ENCODE assay signal across 16 cellular contexts in the genomic region with DNA sequence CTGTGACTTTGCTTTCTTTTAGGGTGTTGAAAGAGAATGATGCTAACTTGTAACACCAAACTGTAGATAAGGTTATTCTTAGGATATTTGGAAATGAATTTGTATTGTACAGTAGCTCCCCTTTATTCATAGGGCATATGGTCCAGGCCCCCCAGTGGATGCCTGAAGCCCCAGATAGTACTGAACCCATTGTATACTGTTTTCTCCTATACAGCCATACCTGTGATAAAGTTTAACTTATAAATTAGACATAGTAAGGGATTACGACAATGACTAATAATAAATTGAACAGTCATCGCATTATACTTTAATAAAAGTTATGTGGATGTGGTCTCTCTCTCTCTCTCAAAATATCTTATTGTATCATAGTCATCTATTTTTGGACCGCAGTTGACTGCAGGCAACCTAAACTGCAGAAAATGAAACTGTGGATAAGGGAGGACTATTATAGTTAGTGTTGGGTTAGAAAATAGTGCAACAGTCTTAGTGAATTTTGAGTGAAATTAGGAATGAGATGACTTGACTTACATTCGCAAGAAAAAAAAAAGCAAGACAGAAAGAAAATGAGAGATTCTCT.
DNase-seq lines count a peak whose midpoint lies in the region; ATAC-seq and TF ChIP-seq lines count a peak whose summit lies in the region.
"Had no signal": no experiment of that assay in that cellular context is flagged by ENCODE, and none has a peak within 500 bp of the region (broad histone marks: within the 10 kb centered on the region; RNA-seq: fewer than 3 reads in every experiment).

No MANE protein-coding gene starts in this region.

- H3K4me3 ChIP-seq in heart left ventricle (no peak overlapping the region), right atrium auricular region (no peak overlapping the region), MM.1S (ENCODE audit: low read length) (no peak overlapping the region)
- H3K4me3 ChIP-seq: BLaER1, GM12878, GM23248 had no signal

- peak overlapping the region; percentile 27; the same call in 1 of the 2 replicates for H3K4me2 ChIP-seq in MM.1S (ENCODE audit: low read depth, low read length)
- H3K4me2 ChIP-seq: BLaER1 had no signal

- H3K4me3 Mint-ChIP-seq in CD4-positive, alpha-beta T cell, result no peak overlapping the region

- H3K4me1 ChIP-seq in heart left ventricle, result peaks cover 0 to 14% (median 2%) of the 10 kb centered on the region in 12 donors
- peaks cover 0 to 14% of the 10 kb centered on the region in 2 donors for H3K4me1 ChIP-seq in right atrium auricular region
- H3K4me1 ChIP-seq in MM.1S (ENCODE audit: low read length), result peaks cover 12% of the 10 kb centered on the region; the same call in 1 of the 2 replicates
- H3K4me1 ChIP-seq: BLaER1 had no signal

- H3K9me3 Mint-ChIP-seq in CD4-positive, alpha-beta T cell, result no peaks in the 10 kb centered on the region

- POLR2A ChIA-PET in CD4-positive, alpha-beta T cell (lab: Charles Lee), result no interaction called here

- intact Hi-C loops in heart left ventricle (cut with DNase I), result no loop called here
- intact Hi-C loops in CD4-positive, alpha-beta T cell (cut with DNase I, micrococcal nuclease), result no loop called here

- no peaks in the 10 kb centered on the region for H3K27me3 Mint-ChIP-seq in CD4-positive, alpha-beta T cell

- H3K9ac ChIP-seq in MM.1S (ENCODE audit: low read length), result no peak overlapping the region
- H3K9ac ChIP-seq: BLaER1, GM23248 had no signal

- no peaks in the 10 kb centered on the region for H3K79me2 ChIP-seq in MM.1S (ENCODE audit: low read length)

- ATAC-seq in heart left ventricle, result peak; percentile 60 to 78 (median 69)
- ATAC-seq in SK-N-SH treated with all-trans-retinoic acid at 6 μM for 48 hours, result 0 out of 3 replicates have a peak, but pooled peaks have one; percentile 25
- ATAC-seq in CD4-positive, alpha-beta T cell (ENCODE audit: poor library complexity), result no peak
- ATAC-seq: GM12878 had no signal

- no peaks in the 10 kb centered on the region for H3K9me3 ChIP-seq in heart left ventricle
- no peaks in the 10 kb centered on the region for H3K9me3 ChIP-seq in right atrium auricular region
- H3K9me3 ChIP-seq in MM.1S (replicated peaks; ENCODE audit: insufficient read depth, low read length), result no peaks in the 10 kb centered on the region
- no peaks in the 10 kb centered on the region for H3K9me3 ChIP-seq in CD4-positive, alpha-beta T cell (ENCODE audit: control insufficient read depth, low read length)
- H3K9me3 ChIP-seq: BLaER1 had no signal

- no peaks in the 10 kb centered on the region for H3F3A ChIP-seq in MM.1S (ENCODE audit: insufficient read depth, low read length)

- no peaks in the 10 kb centered on the region for H3K4me1 Mint-ChIP-seq in CD4-positive, alpha-beta T cell (ENCODE audit: low read depth)

- TF ChIP-seq CTCF in heart left ventricle (IDR thresholded peaks at IDR 0.05) (no peak), right atrium auricular region (IDR thresholded peaks at IDR 0.05) (no peak), MM.1S (IDR thresholded peaks at IDR 0.05; ENCODE audit: low read length) (no peak)
- TF ChIP-seq CTCF in CD4-positive, alpha-beta T cell (IDR thresholded peaks at IDR 0.05), result no peak

- 50 to 60% (median 55%) methylated on average over 4 of the region's 4 CpGs for WGBS in heart left ventricle, 4 donors

- H3K36me3 Mint-ChIP-seq in CD4-positive, alpha-beta T cell (ENCODE audit: low read depth), result no peaks in the 10 kb centered on the region

- DNase-seq in heart left ventricle (no peak), right atrium auricular region (ENCODE audit: low spot score) (no peak), MM.1S (peak; percentile 7), myocyte (ENCODE audit: low read depth) (peak; percentile 75), D341Med (ENCODE audit: low spot score) (no peak)
- no peak for DNase-seq in CD4-positive, alpha-beta T cell
- no peak for DNase-seq in activated CD4-positive, CD25-positive, alpha-beta regulatory T cell (lab: John Stamatoyannopoulos, UW)
- DNase-seq: 8988T, AML-193, DMS 273 treated with DMSO at 0.1 percent for 48 hours, GM23248, H7 had no signal

- H3K27ac Mint-ChIP-seq in CD4-positive, alpha-beta T cell, result no peak overlapping the region

- H2AFZ ChIP-seq in MM.1S (ENCODE audit: low read length), result no peak overlapping the region
- H2AFZ ChIP-seq: GM23248 had no signal

- H3K27me3 ChIP-seq in heart left ventricle (no peaks in the 10 kb centered on the region), right atrium auricular region (no peaks in the 10 kb centered on the region), MM.1S (replicated peaks; ENCODE audit: insufficient read depth, low read length) (no peaks in the 10 kb centered on the region)
- H3K27me3 ChIP-seq in CD4-positive, alpha-beta T cell (ENCODE audit: control insufficient read depth, insufficient read depth, low read length), result no peaks in the 10 kb centered on the region
- H3K27me3 ChIP-seq: BLaER1 had no signal

- peak overlapping the region in 7 of 12 donors; percentile 21 to 62 (median 38) for H3K27ac ChIP-seq in heart left ventricle
- H3K27ac ChIP-seq in right atrium auricular region, result peak overlapping the region in 1 of 2 donors; percentile 37
- no peak overlapping the region for H3K27ac ChIP-seq in MM.1S (ENCODE audit: low read length)
- no peak overlapping the region for H3K27ac ChIP-seq in CD4-positive, alpha-beta T cell (ENCODE audit: low read depth, low read length)
- H3K27ac ChIP-seq: BLaER1, GM23248, HL-60 had no signal

- H3K36me3 ChIP-seq in heart left ventricle (peaks cover 0 to 12% (median 0%) of the 10 kb centered on the region in 9 donors), right atrium auricular region (no peaks in the 10 kb centered on the region), MM.1S (replicated peaks; ENCODE audit: insufficient read depth, low read length) (no peaks in the 10 kb centered on the region)
- H3K36me3 ChIP-seq: BLaER1 had no signal

- CTCF ChIA-PET in CD4-positive, alpha-beta T cell (lab: Charles Lee), result interaction anchor here (0.5 kb wide), 1 partner anchor 61 kb away, joined by 3 read pairs; no protein-coding TSS in a partner anchor

- H3K9me2 ChIP-seq in MM.1S (replicated peaks; ENCODE audit: insufficient read depth, low read length), result no peaks in the 10 kb centered on the region

- no peaks in the 10 kb centered on the region for H4K20me1 ChIP-seq in MM.1S (ENCODE audit: insufficient read depth, low read length)
- H4K20me1 ChIP-seq: BLaER1 had no signal

- no peak for TF ChIP-seq POLR2A in heart left ventricle (IDR thresholded peaks at IDR 0.05)

TF ChIP-seq in SK-N-SH treated with all-trans-retinoic acid at 6 μM for 48 hours, 23 proteins besides CTCF, POLR2A, EP300 and RAD21:
- no peak for TF ChIP-seq ZNF8 (CRISPR knock-in tag; IDR thresholded peaks at IDR 0.05)
- TF ChIP-seq RARB (CRISPR knock-in tag; IDR thresholded peaks at IDR 0.05), result no peak
- no peak for TF ChIP-seq PPARA (CRISPR knock-in tag; IDR thresholded peaks at IDR 0.05; ENCODE audit: borderline replicate concordance)
- TF ChIP-seq ZC3H10 (CRISPR knock-in tag; IDR thresholded peaks at IDR 0.05), result no peak
- no peak for TF ChIP-seq ZFP3 (CRISPR knock-in tag; IDR thresholded peaks at IDR 0.05)
- TF ChIP-seq TSHZ2 (CRISPR knock-in tag; IDR thresholded peaks at IDR 0.05), result no peak
- no peak for TF ChIP-seq ESRRG (CRISPR knock-in tag; IDR thresholded peaks at IDR 0.05)
- no peak for TF ChIP-seq TCF4 (CRISPR knock-in tag; IDR thresholded peaks at IDR 0.05; ENCODE audit: borderline replicate concordance)
- TF ChIP-seq, protein P1, sequence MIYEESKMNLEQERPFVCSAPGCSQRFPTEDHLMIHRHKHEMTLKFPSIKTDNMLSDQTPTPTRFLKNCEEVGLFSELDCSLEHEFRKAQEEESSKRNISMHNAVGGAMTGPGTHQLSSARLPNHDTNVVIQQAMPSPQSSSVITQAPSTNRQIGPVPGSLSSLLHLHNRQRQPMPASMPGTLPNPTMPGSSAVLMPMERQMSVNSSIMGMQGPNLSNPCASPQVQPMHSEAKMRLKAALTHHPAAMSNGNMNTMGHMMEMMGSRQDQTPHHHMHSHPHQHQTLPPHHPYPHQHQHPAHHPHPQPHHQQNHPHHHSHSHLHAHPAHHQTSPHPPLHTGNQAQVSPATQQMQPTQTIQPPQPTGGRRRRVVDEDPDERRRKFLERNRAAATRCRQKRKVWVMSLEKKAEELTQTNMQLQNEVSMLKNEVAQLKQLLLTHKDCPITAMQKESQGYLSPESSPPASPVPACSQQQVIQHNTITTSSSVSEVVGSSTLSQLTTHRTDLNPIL (CRISPR knock-in tag; IDR thresholded peaks at IDR 0.05; ENCODE audit: low read depth), result no peak
- no peak for TF ChIP-seq SNAI2 (CRISPR knock-in tag; IDR thresholded peaks at IDR 0.05)
- no peak for TF ChIP-seq ARNTL (CRISPR knock-in tag; IDR thresholded peaks at IDR 0.05; ENCODE audit: borderline replicate concordance, low read depth)
- no peak for TF ChIP-seq TOX (CRISPR knock-in tag; IDR thresholded peaks at IDR 0.05; ENCODE audit: borderline replicate concordance)
TF ChIP-seq in SK-N-SH treated with all-trans-retinoic acid at 6 μM for 48 hours: peak in this region for 0.

Comparison
In these comparisons a context has a peak if more than half of its experiments do, and no peak if none do; other contexts are left out.
1. DNase-seq: peak in MM.1S (single experiment) and myocyte (single experiment); none in heart left ventricle (0 of 5), right atrium auricular region (single experiment), CD4-positive, alpha-beta T cell (0 of 10), D341Med (single experiment) and activated CD4-positive, CD25-positive, alpha-beta regulatory T cell (0 of 4).
2. H3K27ac ChIP-seq: peak in heart left ventricle (7 of 12); none in MM.1S (single experiment) and CD4-positive, alpha-beta T cell (single experiment).